ENCODE assay signal across 8 cellular contexts in genomic region chr6:141326426-141326825, GRCh38.
DNase-seq lines count a peak whose midpoint lies in the region; ATAC-seq, FAIRE-seq and TF ChIP-seq lines count a peak whose summit lies in the region.

No MANE protein-coding gene starts in this region.

- no peak overlapping the region for H3K9ac ChIP-seq in mesendoderm (ENCODE audit: low read length)

- H4K8ac ChIP-seq in mesendoderm (ENCODE audit: low read depth, low read length), result no peak overlapping the region

- 65% methylated on average over 5 of the region's 5 CpGs for WGBS in body of pancreas, 2 donors
- WGBS in mesendoderm (ENCODE audit: extremely low coverage, insufficient coverage, low lambda C conversion rate), result no CpG with 5 or more reads among the region's 5 CpGs
- 13 to 31% methylated on average over 5 of the region's 5 CpGs for WGBS in esophagus squamous epithelium, 2 donors

- no peak overlapping the region for H3K56ac ChIP-seq in mesendoderm (ENCODE audit: low read length)

- H3K27me3 ChIP-seq in body of pancreas, result no peaks in the 10 kb centered on the region
- H3K27me3 ChIP-seq in mesendoderm (ENCODE audit: insufficient read depth, low read length, poor library complexity), result no peaks in the 10 kb centered on the region
- H3K27me3 ChIP-seq in esophagus squamous epithelium, result no peaks in the 10 kb centered on the region

- TF ChIP-seq POLR2A in body of pancreas (IDR thresholded peaks at IDR 0.05) (no peak), esophagus squamous epithelium (IDR thresholded peaks at IDR 0.05) (no peak)

- no peak overlapping the region for H2AK5ac ChIP-seq in mesendoderm (ENCODE audit: low read length)

- TF ChIP-seq CTCF in body of pancreas (IDR thresholded peaks at IDR 0.05), result no peak
- TF ChIP-seq CTCF in esophagus squamous epithelium (IDR thresholded peaks at IDR 0.05), result no peak

- intact Hi-C loops in body of pancreas (cut with DNase I) (no loop called here), esophagus squamous epithelium (cut with DNase I) (no loop called here)

- H3K79me2 ChIP-seq in mesendoderm (ENCODE audit: control insufficient read depth, insufficient read depth, low read length), result no peaks in the 10 kb centered on the region

- H3K27ac ChIP-seq in body of pancreas (no peak overlapping the region), mesendoderm (ENCODE audit: low read depth, low read length) (no peak overlapping the region), esophagus squamous epithelium (peak overlapping the region in 1 of 4 donors; percentile 50)

- no peak overlapping the region for H2BK5ac ChIP-seq in mesendoderm (ENCODE audit: low read length)

- no peak overlapping the region for H3K18ac ChIP-seq in mesendoderm (ENCODE audit: low read length)

- no peak overlapping the region for H4K5ac ChIP-seq in mesendoderm (ENCODE audit: low read length)

- DNase-seq in activated gamma-delta T cell treated with Interleukin-2 at 50 U/mL for 16 hours (peak; percentile 18), activated gamma-delta T cell (lab: John Stamatoyannopoulos, UW) (no peak), RCC 7860 (ENCODE audit: low spot score) (peak; percentile 95), body of pancreas (peak in 1 of 4 donors; percentile 13), mesendoderm (peak; percentile 84), urothelium cell line (ENCODE audit: low spot score) (peak; percentile 70), esophagus squamous epithelium (lab: John Stamatoyannopoulos, UW) (no peak), NCI-H1105 treated with DMSO at 0.1 percent for 48 hours (lab: John Stamatoyannopoulos, UW) (no peak)

- H3K36me3 ChIP-seq in body of pancreas (replicated peaks in 1 of 2; ENCODE audit: insufficient read depth in 1 of 2, low read depth in 2 of 2) (no peaks in the 10 kb centered on the region), mesendoderm (ENCODE audit: control insufficient read depth, insufficient read depth, low read length) (no peaks in the 10 kb centered on the region), esophagus squamous epithelium (no peaks in the 10 kb centered on the region)

- peak; percentile 96 for FAIRE-seq in RCC 7860 (lab: Jason Lieb, UNC)
- peak; percentile 96 for FAIRE-seq in urothelium cell line (lab: Jason Lieb, UNC)

- no peak overlapping the region for H2BK15ac ChIP-seq in mesendoderm (replicated peaks; ENCODE audit: low read depth)

- no peak overlapping the region for H3K4me2 ChIP-seq in mesendoderm (ENCODE audit: low read length)

- no peak overlapping the region for H3K4ac ChIP-seq in mesendoderm (ENCODE audit: low read depth, low read length)

- H3K23ac ChIP-seq in mesendoderm (ENCODE audit: low read length), result no peak overlapping the region

- H2BK120ac ChIP-seq in mesendoderm (ENCODE audit: low read depth, low read length), result no peak overlapping the region

- H3K4me1 ChIP-seq in body of pancreas (no peaks in the 10 kb centered on the region), mesendoderm (ENCODE audit: control insufficient read depth, low read depth, low read length) (no peaks in the 10 kb centered on the region), esophagus squamous epithelium (no peaks in the 10 kb centered on the region)

- H3K79me1 ChIP-seq in mesendoderm (ENCODE audit: low read length), result no peaks in the 10 kb centered on the region

- ATAC-seq in body of pancreas, result peak; percentile 45

- H3K9me3 ChIP-seq in body of pancreas, result peaks cover 0 to 6% (median 0%) of the 10 kb centered on the region in 3 donors
- no peaks in the 10 kb centered on the region for H3K9me3 ChIP-seq in esophagus squamous epithelium

- H3K4me3 ChIP-seq in body of pancreas (no peak overlapping the region), mesendoderm (ENCODE audit: low read length) (no peak overlapping the region), esophagus squamous epithelium (peak overlapping the region in 2 of 4 donors; percentile 23 to 53)

Comparison
In these comparisons a context has a peak if more than half of its experiments do, and no peak if none do; other contexts are left out.
1. DNase-seq: peak in activated gamma-delta T cell treated with Interleukin-2 at 50 U/mL for 16 hours (single experiment), RCC 7860 (single experiment), mesendoderm (single experiment) and urothelium cell line (single experiment); none in activated gamma-delta T cell (single experiment), esophagus squamous epithelium (single experiment) and NCI-H1105 treated with DMSO at 0.1 percent for 48 hours (single experiment).